In the genomic region with DNA sequence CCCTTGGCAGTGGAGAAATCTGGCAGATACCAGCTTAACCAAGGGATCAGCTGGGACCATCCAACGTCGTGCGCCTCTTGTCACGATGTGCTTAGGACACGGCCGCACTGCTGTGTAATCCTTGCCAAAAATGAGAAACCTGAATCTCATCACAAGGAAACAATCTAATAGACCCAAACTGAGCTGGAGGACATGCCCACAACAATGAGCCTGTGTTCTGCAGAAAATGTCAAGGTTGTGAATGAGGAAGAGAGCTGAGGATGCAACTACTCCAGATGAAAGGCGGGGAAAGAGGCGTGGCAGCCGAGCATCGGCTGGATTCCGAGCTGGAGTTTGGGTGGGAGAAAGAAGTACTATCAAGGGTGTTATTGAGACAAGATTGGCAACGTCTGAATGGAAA, we compare ENCODE assay signal across 16 cellular contexts.
"Had no signal": no experiment of that assay in that cellular context is flagged by ENCODE, and none has a peak within 500 bp of the region (broad histone marks: within the 10 kb centered on the region; RNA-seq: fewer than 3 reads in every experiment).

No MANE protein-coding gene starts in this region.

- H3K4me3 ChIP-seq: esophagus squamous epithelium, heart right ventricle, pancreas, skin epidermis, tibial artery had no signal

- DNase-seq: activated CD4-positive, alpha-beta T cell treated with anti-CD3 and anti-CD28 coated beads, Interleukin-2, amount 50 U/mL, for 1 hour; activated naive CD4-positive, alpha-beta T cell treated with anti-CD3 and anti-CD28 coated beads, Interleukin-2, amount 10 ng/mL, durations not matched to agents 7 days and 5 days; amniotic stem cell; esophagus squamous epithelium; foreskin keratinocyte; heart right ventricle; left ventricle myocardium superior; stimulated activated CD4-positive, alpha-beta T cell treated with anti-CD3 and anti-CD28 coated beads, Interleukin-4, amount 100 ng/mL, for 4 hours; stimulated activated naive CD8-positive, alpha-beta T cell treated with anti-CD3 and anti-CD28 coated beads, Interleukin-15, amount 100 ng/mL, for 72 hours; T-helper 2 cell; tibial artery had no signal

- H3K9me3 Mint-ChIP-seq: activated naive CD4-positive, alpha-beta T cell treated with anti-CD3 and anti-CD28 coated beads, Interleukin-2, amount 10 ng/mL, durations not matched to agents 7 days and 5 days; activated T-helper 2 cell treated with anti-CD3 and anti-CD28 coated beads, Interferon-gamma antibody, Interleukin-2, Interleukin-4, amounts not matched to agents 10 μg/mL and 5 μg/mL and 100 μg/mL, durations not matched to agents 14 hours and 24 hours and 36 hours; neural crest cell; stimulated activated naive CD8-positive, alpha-beta T cell treated with anti-CD3 and anti-CD28 coated beads, Interleukin-15, amount 100 ng/mL, for 72 hours had no signal

- H3K36me3 ChIP-seq: esophagus squamous epithelium, heart right ventricle, pancreas, tibial artery had no signal

- H3K27ac Mint-ChIP-seq: activated naive CD4-positive, alpha-beta T cell treated with anti-CD3 and anti-CD28 coated beads, Interleukin-2, amount 10 ng/mL, durations not matched to agents 7 days and 5 days; activated T-helper 2 cell treated with anti-CD3 and anti-CD28 coated beads, Interferon-gamma antibody, Interleukin-2, Interleukin-4, amounts not matched to agents 10 μg/mL and 5 μg/mL and 100 μg/mL, durations not matched to agents 14 hours and 24 hours and 36 hours; brain; stimulated activated naive CD8-positive, alpha-beta T cell treated with anti-CD3 and anti-CD28 coated beads, Interleukin-15, amount 100 ng/mL, for 72 hours had no signal

- H3K27me3 ChIP-seq: esophagus squamous epithelium, heart right ventricle, pancreas, tibial artery had no signal

- H3K27ac ChIP-seq: esophagus squamous epithelium, foreskin keratinocyte, heart right ventricle, pancreas, tibial artery had no signal

- H3K9me3 ChIP-seq: esophagus squamous epithelium, heart right ventricle, pancreas, tibial artery had no signal

- ATAC-seq: foreskin keratinocyte; heart right ventricle; left ventricle myocardium superior; stimulated activated naive CD8-positive, alpha-beta T cell treated with anti-CD3 and anti-CD28 coated beads, Interleukin-15, amount 100 ng/mL, for 72 hours had no signal

- H3K36me3 Mint-ChIP-seq: activated naive CD4-positive, alpha-beta T cell treated with anti-CD3 and anti-CD28 coated beads, Interleukin-2, amount 10 ng/mL, durations not matched to agents 7 days and 5 days; brain had no signal

- H3K4me1 Mint-ChIP-seq: activated naive CD4-positive, alpha-beta T cell treated with anti-CD3 and anti-CD28 coated beads, Interleukin-2, amount 10 ng/mL, durations not matched to agents 7 days and 5 days; stimulated activated naive CD8-positive, alpha-beta T cell treated with anti-CD3 and anti-CD28 coated beads, Interleukin-15, amount 100 ng/mL, for 72 hours had no signal

- H3K27me3 Mint-ChIP-seq: stimulated activated naive CD8-positive, alpha-beta T cell treated with anti-CD3 and anti-CD28 coated beads, Interleukin-15, amount 100 ng/mL, for 72 hours had no signal

- H3K4me1 ChIP-seq: foreskin keratinocyte had no signal

- H3K4me3 Mint-ChIP-seq: activated naive CD4-positive, alpha-beta T cell treated with anti-CD3 and anti-CD28 coated beads, Interleukin-2, amount 10 ng/mL, durations not matched to agents 7 days and 5 days; brain; neural crest cell; stimulated activated naive CD8-positive, alpha-beta T cell treated with anti-CD3 and anti-CD28 coated beads, Interleukin-15, amount 100 ng/mL, for 72 hours had no signal
